ENCODE assay signal across 10 cellular contexts in the genomic region with DNA sequence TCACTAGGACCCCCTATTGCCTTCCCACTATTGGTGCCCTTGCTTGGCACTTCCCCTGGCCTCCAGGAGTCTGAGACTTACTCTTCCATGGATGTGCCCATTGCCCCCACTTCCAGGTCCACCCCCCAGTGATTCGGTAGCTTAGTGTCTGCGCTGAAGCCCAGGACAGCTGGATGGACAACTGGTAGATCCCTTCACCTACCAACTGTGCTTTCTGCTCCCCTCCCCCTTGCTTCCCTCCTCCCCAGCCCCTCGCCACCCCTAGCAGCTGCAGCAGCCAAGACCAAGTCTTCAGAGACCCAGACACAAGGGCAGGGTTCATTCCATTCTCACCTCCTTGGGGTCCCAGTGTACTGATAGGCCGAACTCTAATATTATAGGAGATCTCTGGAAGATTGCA. TPM values are rescaled to one million over a fixed set of nuclear protein-coding genes. Genes with fewer than 3 reads are reported as not detected.
A peak's percentile ranks its signal among the peaks of the same experiment; 100 is the strongest.
DNase-seq lines count a peak whose midpoint lies in the region; ATAC-seq and TF ChIP-seq lines count a peak whose summit lies in the region.
"Had no signal": no experiment of that assay in that cellular context is flagged by ENCODE, and none has a peak within 500 bp of the region (broad histone marks: within the 10 kb centered on the region; RNA-seq: fewer than 3 reads in every experiment).

No MANE protein-coding gene starts in this region.

- TF ChIP-seq CTCF in HFFc6 (IDR thresholded peaks at IDR 0.05) (no peak), body of pancreas (IDR thresholded peaks at IDR 0.05) (no peak), liver (IDR thresholded peaks at IDR 0.05; ENCODE audit: low read depth, low read length, missing input control) (no peak)

- H3K4me3 ChIP-seq in body of pancreas (no peak overlapping the region), liver (ENCODE audit: low read depth in 1 of 3, low read length in 3 of 3) (no peak overlapping the region), subcutaneous abdominal adipose tissue (ENCODE audit: low read depth in 1 of 5, low read length in 5 of 5) (peak overlapping the region; percentile 58 to 100 (median 99))

- no peak for TF ChIP-seq POLR2A in body of pancreas (IDR thresholded peaks at IDR 0.05)

- peaks cover 22% of the 10 kb centered on the region for H3K9me3 Mint-ChIP-seq in HFFc6
- no peaks in the 10 kb centered on the region for H3K9me3 Mint-ChIP-seq in activated naive CD4-positive, alpha-beta T cell treated with anti-CD3 and anti-CD28 coated beads, Interleukin-2, amount 10 ng/mL, durations not matched to agents 7 days and 5 days

- DNase-seq in HFFc6 (no peak), body of pancreas (no peak), left colon (no peak), HUDEP-2 (lab: John Stamatoyannopoulos, UW; ENCODE audit: unreplicated experiment in 76 of 76) (no peak)
- DNase-seq in activated naive CD4-positive, alpha-beta T cell treated with anti-CD3 and anti-CD28 coated beads, Interleukin-2, amount 10 ng/mL, durations not matched to agents 7 days and 5 days = no peak
- DNase-seq: activated CD4-positive, alpha-beta T cell treated with anti-CD3 and anti-CD28 coated beads, Interleukin-2, amount 50 U/mL, for 48 hours; anterior cingulate cortex had no signal

- intact Hi-C loops in body of pancreas (cut with DNase I) = no loop called here
- intact Hi-C loops in left colon (cut with DNase I, micrococcal nuclease) = no loop called here

- H3K27ac ChIP-seq in body of pancreas (peak overlapping the region; percentile 40 to 98 (median 94)), liver (ENCODE audit: low read depth in 1 of 2, low read length in 2 of 2) (peak overlapping the region; percentile 0 to 91), subcutaneous abdominal adipose tissue (ENCODE audit: low read depth, low read length) (peak overlapping the region; percentile 97)

- H3K4me1 ChIP-seq in body of pancreas (peaks cover 98% of the 10 kb centered on the region), liver (ENCODE audit: control insufficient read depth in 4 of 4, insufficient read depth in 4 of 4, low read length in 3 of 4) (peaks cover 16 to 77% (median 52%) of the 10 kb centered on the region in 4 donors), subcutaneous abdominal adipose tissue (ENCODE audit: control insufficient read depth in 5 of 5, insufficient read depth in 5 of 5, low read length in 5 of 5) (peaks cover 30 to 96% (median 92%) of the 10 kb centered on the region in 5 donors)

- 76 to 81% methylated on average over 4 of the region's 4 CpGs for WGBS in body of pancreas, 2 donors
- 87% methylated on average over 4 of the region's 4 CpGs for WGBS in liver

- H3K36me3 ChIP-seq in body of pancreas (replicated peaks in 1 of 2; ENCODE audit: insufficient read depth in 1 of 2, low read depth in 2 of 2) (no peaks in the 10 kb centered on the region), liver (ENCODE audit: control insufficient read depth in 4 of 4, insufficient read depth in 3 of 4, low read depth in 1 of 4, low read length in 3 of 4) (no peaks in the 10 kb centered on the region), subcutaneous abdominal adipose tissue (ENCODE audit: control insufficient read depth in 5 of 5, insufficient read depth in 5 of 5, low read length in 5 of 5) (peaks cover 0 to 38% (median 25%) of the 10 kb centered on the region in 5 donors)

- H3K27me3 ChIP-seq in body of pancreas (no peaks in the 10 kb centered on the region), liver (ENCODE audit: control insufficient read depth in 4 of 4, insufficient read depth in 4 of 4, low read length in 3 of 4) (no peaks in the 10 kb centered on the region), subcutaneous abdominal adipose tissue (ENCODE audit: control insufficient read depth in 5 of 5, insufficient read depth in 4 of 5, low read length in 5 of 5) (no peaks in the 10 kb centered on the region)

- H3K9ac ChIP-seq in liver (ENCODE audit: low read depth in 1 of 2, low read length in 2 of 2) (no peak overlapping the region), subcutaneous abdominal adipose tissue (ENCODE audit: low read length in 5 of 5) (peak overlapping the region; percentile 56 to 93 (median 79))

- no peak for ATAC-seq in body of pancreas
- ATAC-seq in GM21576 (IDR thresholded peaks at IDR 0.05; ENCODE audit: unreplicated experiment) = no peak
- ATAC-seq in left colon = no peak

- no peaks in the 10 kb centered on the region for H3K9me3 ChIP-seq in body of pancreas
- H3K9me3 ChIP-seq in liver (ENCODE audit: control insufficient read depth in 4 of 4, low read length in 3 of 4) = no peaks in the 10 kb centered on the region
- H3K9me3 ChIP-seq in subcutaneous abdominal adipose tissue (ENCODE audit: control insufficient read depth in 5 of 5, low read length in 5 of 5) = no peaks in the 10 kb centered on the region

- no peak for TF ChIP-seq RAD21 in liver (IDR thresholded peaks at IDR 0.05)

- H3K27ac Mint-ChIP-seq in HFFc6 = peak overlapping the region; percentile 98
- H3K27ac Mint-ChIP-seq in activated naive CD4-positive, alpha-beta T cell treated with anti-CD3 and anti-CD28 coated beads, Interleukin-2, amount 10 ng/mL, durations not matched to agents 7 days and 5 days = no peak overlapping the region

- H3K27me3 Mint-ChIP-seq in HFFc6 (ENCODE audit: insufficient read depth) = peaks cover 86% of the 10 kb centered on the region
- peaks cover 87% of the 10 kb centered on the region for H3K27me3 Mint-ChIP-seq in activated naive CD4-positive, alpha-beta T cell treated with anti-CD3 and anti-CD28 coated beads, Interleukin-2, amount 10 ng/mL, durations not matched to agents 7 days and 5 days

- CTCF ChIA-PET in activated naive CD4-positive, alpha-beta T cell treated with anti-CD3 and anti-CD28 coated beads, Interleukin-2, amount 10 ng/mL, durations not matched to agents 7 days and 5 days (lab: Charles Lee) = interaction anchor here (1.4 to 3.5 kb wide), 3 partner anchors 8 to 32 kb away, joined by 5 to 26 read pairs (median 10); no protein-coding TSS in a partner anchor

- peak overlapping the region; percentile 95 for H3K4me3 Mint-ChIP-seq in HFFc6
- H3K4me3 Mint-ChIP-seq in activated naive CD4-positive, alpha-beta T cell treated with anti-CD3 and anti-CD28 coated beads, Interleukin-2, amount 10 ng/mL, durations not matched to agents 7 days and 5 days = no peak overlapping the region

- H3K4me1 Mint-ChIP-seq in HFFc6 (ENCODE audit: low read depth) = peaks cover 85% of the 10 kb centered on the region
- H3K4me1 Mint-ChIP-seq in activated naive CD4-positive, alpha-beta T cell treated with anti-CD3 and anti-CD28 coated beads, Interleukin-2, amount 10 ng/mL, durations not matched to agents 7 days and 5 days = peaks cover 46% of the 10 kb centered on the region

- H3K36me3 Mint-ChIP-seq in HFFc6 (ENCODE audit: low read depth) = peaks cover 73% of the 10 kb centered on the region
- H3K36me3 Mint-ChIP-seq in activated naive CD4-positive, alpha-beta T cell treated with anti-CD3 and anti-CD28 coated beads, Interleukin-2, amount 10 ng/mL, durations not matched to agents 7 days and 5 days = no peaks in the 10 kb centered on the region

TF ChIP-seq in liver, 16 proteins besides CTCF, POLR2A, EP300 and RAD21 (continues in another document):
- no peak for TF ChIP-seq SP1 (IDR thresholded peaks at IDR 0.05)
- TF ChIP-seq EGR1 (IDR thresholded peaks at IDR 0.05; ENCODE audit: low read depth in 2 of 2) = no peak
- TF ChIP-seq FOXA1 (IDR thresholded peaks at IDR 0.05) = no peak
- TF ChIP-seq YY1 (IDR thresholded peaks at IDR 0.05) = no peak
- TF ChIP-seq HNF4A (conservative IDR thresholded peaks at IDR 0.05) = no peak
- TF ChIP-seq, protein P1, sequence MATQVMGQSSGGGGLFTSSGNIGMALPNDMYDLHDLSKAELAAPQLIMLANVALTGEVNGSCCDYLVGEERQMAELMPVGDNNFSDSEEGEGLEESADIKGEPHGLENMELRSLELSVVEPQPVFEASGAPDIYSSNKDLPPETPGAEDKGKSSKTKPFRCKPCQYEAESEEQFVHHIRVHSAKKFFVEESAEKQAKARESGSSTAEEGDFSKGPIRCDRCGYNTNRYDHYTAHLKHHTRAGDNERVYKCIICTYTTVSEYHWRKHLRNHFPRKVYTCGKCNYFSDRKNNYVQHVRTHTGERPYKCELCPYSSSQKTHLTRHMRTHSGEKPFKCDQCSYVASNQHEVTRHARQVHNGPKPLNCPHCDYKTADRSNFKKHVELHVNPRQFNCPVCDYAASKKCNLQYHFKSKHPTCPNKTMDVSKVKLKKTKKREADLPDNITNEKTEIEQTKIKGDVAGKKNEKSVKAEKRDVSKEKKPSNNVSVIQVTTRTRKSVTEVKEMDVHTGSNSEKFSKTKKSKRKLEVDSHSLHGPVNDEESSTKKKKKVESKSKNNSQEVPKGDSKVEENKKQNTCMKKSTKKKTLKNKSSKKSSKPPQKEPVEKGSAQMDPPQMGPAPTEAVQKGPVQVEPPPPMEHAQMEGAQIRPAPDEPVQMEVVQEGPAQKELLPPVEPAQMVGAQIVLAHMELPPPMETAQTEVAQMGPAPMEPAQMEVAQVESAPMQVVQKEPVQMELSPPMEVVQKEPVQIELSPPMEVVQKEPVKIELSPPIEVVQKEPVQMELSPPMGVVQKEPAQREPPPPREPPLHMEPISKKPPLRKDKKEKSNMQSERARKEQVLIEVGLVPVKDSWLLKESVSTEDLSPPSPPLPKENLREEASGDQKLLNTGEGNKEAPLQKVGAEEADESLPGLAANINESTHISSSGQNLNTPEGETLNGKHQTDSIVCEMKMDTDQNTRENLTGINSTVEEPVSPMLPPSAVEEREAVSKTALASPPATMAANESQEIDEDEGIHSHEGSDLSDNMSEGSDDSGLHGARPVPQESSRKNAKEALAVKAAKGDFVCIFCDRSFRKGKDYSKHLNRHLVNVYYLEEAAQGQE (IDR thresholded peaks at IDR 0.05) = no peak
- no peak for TF ChIP-seq NR2F2 (IDR thresholded peaks at IDR 0.05)
- no peak for TF ChIP-seq FOXA2 (IDR thresholded peaks at IDR 0.05)
- no peak for TF ChIP-seq HNF4G (IDR thresholded peaks at IDR 0.05)

RNA-seq across cellular contexts. Expression of gene LMNA, which starts 6.9 kb away (rescaled TPM):
- total RNA-seq in HFFc6 (2021; fragmentation: NEBNext Ultra II Directional; extraction: Animal tissue kit (Norgen Biotek cat#: 25700)) = 1,000 to 10,000 TPM; 1,238 to 1,664 (median 1,535) TPM
- 100 to 1,000 TPM; 152 to 186 TPM for total RNA-seq in body of pancreas
- total RNA-seq in liver = 100 to 1,000 TPM in 1 of 2 donors, 10 to 100 TPM in 1; 89.4 to 160 TPM
- polyA plus RNA-seq in liver = 100 to 1,000 TPM in 1 of 2 donors, 10 to 100 TPM in 1; 60.4 to 105 TPM
- 100 to 1,000 TPM; 335 to 478 TPM for total RNA-seq in left colon

RNA-seq across cellular contexts. Expression of gene SEMA4A, which starts 31.9 kb away (rescaled TPM):
- total RNA-seq in HFFc6 (2021; fragmentation: NEBNext Ultra II Directional; extraction: Animal tissue kit (Norgen Biotek cat#: 25700)) = 1 to 10 TPM in 2 of 6 experiments, under 1 TPM in 4; 0.71 to 1.1 (median 0.83) TPM
- 10 to 100 TPM in 1 of 2 donors, 1 to 10 TPM in 1; 2.6 to 11.9 TPM for total RNA-seq in body of pancreas
- total RNA-seq in liver = 1 to 10 TPM; 2.3 to 3.5 TPM
- polyA plus RNA-seq in liver = 1 to 10 TPM; 1.1 to 1.2 TPM
- 1 to 10 TPM; 3.5 to 6.5 TPM for total RNA-seq in left colon

RNA-seq across cellular contexts. Expression of gene MEX3A, which starts 39.2 kb away (rescaled TPM):
- 1 to 10 TPM; 1.4 to 3.1 (median 2.2) TPM for total RNA-seq in HFFc6 (2021; fragmentation: NEBNext Ultra II Directional; extraction: Animal tissue kit (Norgen Biotek cat#: 25700))
- total RNA-seq in body of pancreas (1 to 10 TPM in 1 of 2 donors, under 1 TPM in 1; 0.99 to 4.7 TPM), liver (1 to 10 TPM; 1.3 TPM), left colon (1 to 10 TPM in 1 of 2 donors, under 1 TPM in 1; 0.78 to 1.1 TPM)
- polyA plus RNA-seq in liver = under 1 TPM; 0.52 to 0.56 TPM

Comparison
In these comparisons a context has a peak if more than half of its experiments do, and no peak if none do; other contexts are left out.
1. H3K27ac ChIP-seq: peak in every context shown above with its lines; median percentile 97 in subcutaneous abdominal adipose tissue; 94 in body of pancreas; 46 in liver.
2. H3K4me3 ChIP-seq: peak in subcutaneous abdominal adipose tissue (5 of 5); none in body of pancreas (0 of 2) and liver (0 of 3).
3. H3K9ac ChIP-seq: peak in subcutaneous abdominal adipose tissue (5 of 5); none in liver (0 of 2).